Comparison of ENCODE assay signal across 23 cellular contexts in the genomic region with DNA sequence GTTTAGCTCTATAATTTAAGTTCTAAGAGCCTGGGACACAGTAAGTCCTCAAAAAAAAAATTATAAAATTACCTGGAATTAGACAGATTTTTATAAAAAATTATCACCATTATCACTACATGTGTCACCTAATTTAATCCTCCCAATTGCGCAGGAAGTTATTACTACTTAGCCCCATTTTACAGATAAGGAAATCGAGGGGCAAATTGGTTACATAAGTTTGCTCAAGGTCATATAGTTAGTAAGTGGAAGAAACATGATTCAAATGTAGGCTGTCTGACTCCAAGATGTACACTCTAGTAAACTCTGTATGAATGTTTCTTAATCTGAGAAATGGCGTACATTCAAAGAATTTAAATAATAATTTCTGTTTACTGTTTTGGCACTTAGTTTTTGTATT. TPM values are rescaled to one million over a fixed set of nuclear protein-coding genes. Genes with fewer than 3 reads are reported as not detected.
DNase-seq lines count a peak whose midpoint lies in the region; ATAC-seq and TF ChIP-seq lines count a peak whose summit lies in the region.
"Had no signal": no experiment of that assay in that cellular context is flagged by ENCODE, and none has a peak within 500 bp of the region (broad histone marks: within the 10 kb centered on the region; RNA-seq: fewer than 3 reads in every experiment).

No MANE protein-coding gene starts in this region.

- peaks cover 57 to 65% (median 64%) of the 10 kb centered on the region in 11 experiments for H3K36me3 ChIP-seq in BLaER1 treated with 17β-estradiol and CSF1 and Interleukin-3, amounts not matched to agents 10 nM and 100 nM
- peaks cover 60% of the 10 kb centered on the region for H3K36me3 ChIP-seq in DND-41 (ENCODE audit: insufficient read depth, low read length)

- H3K27me3 Mint-ChIP-seq in activated T-helper 17 cell treated with anti-CD3 and anti-CD28 coated beads, Interleukin-2, amount 50 U/mL, for 72 hours = peaks cover 12% of the 10 kb centered on the region
- peaks cover 18% of the 10 kb centered on the region for H3K27me3 Mint-ChIP-seq in osteocyte (ENCODE audit: unreplicated experiment)

- peaks cover 0 to 16% (median under 1%) of the 10 kb centered on the region in 11 experiments; a peak in 6 of 22 replicates for H3K9me3 ChIP-seq in BLaER1 treated with 17β-estradiol and CSF1 and Interleukin-3, amounts not matched to agents 10 nM and 100 nM (replicated peaks in 1 of 11)
- no peaks in the 10 kb centered on the region for H3K9me3 ChIP-seq in DND-41 (ENCODE audit: insufficient read depth, low read length, severe bottlenecking)
- H3K9me3 ChIP-seq: MG63, SK-N-SH had no signal

- H4K20me1 ChIP-seq in BLaER1 treated with 17β-estradiol and CSF1 and Interleukin-3, amounts not matched to agents 10 nM and 100 nM = peaks cover 25 to 75% (median 66%) of the 10 kb centered on the region in 11 experiments; a peak in 19 of 22 replicates
- H4K20me1 ChIP-seq in DND-41 (ENCODE audit: insufficient read depth, low read length) = peaks cover 38% of the 10 kb centered on the region; the same call in 1 of the 2 replicates

- H3K27me3 ChIP-seq in BLaER1 treated with 17β-estradiol and CSF1 and Interleukin-3, amounts not matched to agents 10 nM and 100 nM = peaks cover 19 to 22% (median 21%) of the 10 kb centered on the region in 11 experiments
- H3K27me3 ChIP-seq in DND-41 (ENCODE audit: insufficient read depth, low read length, poor library complexity) = no peaks in the 10 kb centered on the region

- no peak overlapping the region for H3K9ac ChIP-seq in BLaER1 treated with 17β-estradiol and CSF1 and Interleukin-3, amounts not matched to agents 10 nM and 100 nM
- peak overlapping the region; percentile 89; the same call in 1 of the 2 replicates for H3K9ac ChIP-seq in DND-41 (ENCODE audit: low read depth, low read length)
- H3K9ac ChIP-seq: GM23248, SK-N-SH had no signal

- H3K4me1 Mint-ChIP-seq in activated T-helper 17 cell treated with anti-CD3 and anti-CD28 coated beads, Interleukin-2, amount 50 U/mL, for 72 hours = peaks cover 45% of the 10 kb centered on the region
- H3K4me1 Mint-ChIP-seq in osteocyte (ENCODE audit: unreplicated experiment) = peaks cover 29% of the 10 kb centered on the region

- H3K27ac ChIP-seq in BLaER1 treated with 17β-estradiol and CSF1 and Interleukin-3, amounts not matched to agents 10 nM and 100 nM = no peak overlapping the region
- no peak overlapping the region for H3K27ac ChIP-seq in DND-41 (ENCODE audit: low read length)
- H3K27ac ChIP-seq: C4-2B, GM23248 had no signal

- DNase-seq in DND-41 (no peak), NB4 (ENCODE audit: low read depth) (no peak), NCI-H774 (lab: John Stamatoyannopoulos, UW) (no peak), GDM1 (lab: John Stamatoyannopoulos, UW) (no peak), osteocyte (ENCODE audit: extremely low spot score, unreplicated experiment) (no peak)
- DNase-seq: DMS153, GM23248, H9, MG63, NCI-H1048, NCI-H1417, NCI-H1694, NCI-H2029 treated with DMSO at 0.1 percent for 48 hours, NCI-H446 treated with DMSO at 0.1 percent for 48 hours, NCI-H526, SK-N-SH, T-helper 2 cell had no signal

- TF ChIP-seq CTCF in DND-41 (IDR thresholded peaks at IDR 0.05; ENCODE audit: borderline replicate concordance, extremely low read depth, low read length, poor library complexity, severe bottlenecking) = no peak
- TF ChIP-seq CTCF in NB4 (IDR thresholded peaks at IDR 0.05; ENCODE audit: low read depth, low read length) = no peak
- TF ChIP-seq CTCF in osteocyte (IDR thresholded peaks at IDR 0.05) = no peak

- peaks cover 33 to 54% (median 46%) of the 10 kb centered on the region in 10 experiments for H3K4me1 ChIP-seq in BLaER1 treated with 17β-estradiol and CSF1 and Interleukin-3, amounts not matched to agents 10 nM and 100 nM
- H3K4me1 ChIP-seq in DND-41 (ENCODE audit: insufficient read depth, low read length) = peaks cover 57% of the 10 kb centered on the region

- peaks cover 80% of the 10 kb centered on the region for H3K36me3 Mint-ChIP-seq in activated T-helper 17 cell treated with anti-CD3 and anti-CD28 coated beads, Interleukin-2, amount 50 U/mL, for 72 hours (ENCODE audit: low read depth)
- peaks cover 40% of the 10 kb centered on the region for H3K36me3 Mint-ChIP-seq in osteocyte (ENCODE audit: unreplicated experiment)

- H2AFZ ChIP-seq in DND-41 (ENCODE audit: low read depth, low read length) = no peak overlapping the region
- H2AFZ ChIP-seq: GM23248 had no signal

- H3K4me3 ChIP-seq in BLaER1 treated with 17β-estradiol and CSF1 and Interleukin-3, amounts not matched to agents 10 nM and 100 nM = no peak overlapping the region
- H3K4me3 ChIP-seq in DND-41 (ENCODE audit: low read depth in 1 of 2, low read length in 2 of 2) (no peak overlapping the region), NB4 (ENCODE audit: low read depth, low read length) (peak overlapping the region; percentile 98)
- H3K4me3 ChIP-seq: GM23248, MG63 had no signal

- H3K4me3 Mint-ChIP-seq in activated T-helper 17 cell treated with anti-CD3 and anti-CD28 coated beads, Interleukin-2, amount 50 U/mL, for 72 hours = peak overlapping the region; percentile 96
- no peak overlapping the region for H3K4me3 Mint-ChIP-seq in osteocyte (ENCODE audit: unreplicated experiment)

- no peak for TF ChIP-seq POLR2A in NB4 (IDR thresholded peaks at IDR 0.05; ENCODE audit: extremely low read depth, insufficient read length)

- H3K9me3 Mint-ChIP-seq in activated T-helper 17 cell treated with anti-CD3 and anti-CD28 coated beads, Interleukin-2, amount 50 U/mL, for 72 hours = peaks cover 3% of the 10 kb centered on the region
- no peaks in the 10 kb centered on the region for H3K9me3 Mint-ChIP-seq in osteocyte (ENCODE audit: unreplicated experiment)
- H3K9me3 Mint-ChIP-seq: H9 had no signal

- H3K79me2 ChIP-seq in DND-41 (ENCODE audit: insufficient read depth, low read length) = peaks cover 71% of the 10 kb centered on the region

- peak overlapping the region in 8 of 11 experiments; percentile 85 to 97 (median 91); a peak in 13 of 22 replicates for H3K4me2 ChIP-seq in BLaER1 treated with 17β-estradiol and CSF1 and Interleukin-3, amounts not matched to agents 10 nM and 100 nM
- peak overlapping the region; percentile 91 for H3K4me2 ChIP-seq in DND-41 (ENCODE audit: insufficient read depth, low read length)
- H3K4me2 ChIP-seq: SK-N-SH had no signal

- H3K27ac Mint-ChIP-seq in activated T-helper 17 cell treated with anti-CD3 and anti-CD28 coated beads, Interleukin-2, amount 50 U/mL, for 72 hours = no peak overlapping the region
- H3K27ac Mint-ChIP-seq in osteocyte (ENCODE audit: unreplicated experiment) = no peak overlapping the region
- H3K27ac Mint-ChIP-seq: H9 had no signal

- ATAC-seq in DND-41 (ENCODE audit: insufficient read depth, low read depth) (no peak), GM21515 (IDR thresholded peaks at IDR 0.05; ENCODE audit: unreplicated experiment) (no peak)
- ATAC-seq in activated T-helper 17 cell treated with anti-CD3 and anti-CD28 coated beads, Interleukin-2, amount 50 U/mL, for 72 hours (replicated peaks) = no peak

RNA-seq across cellular contexts. Expression of a gene that starts 2.6 kb away (rescaled TPM):
- 10 to 100 TPM; 65.5 to 96.5 TPM for total RNA-seq in activated T-helper 17 cell treated with anti-CD3 and anti-CD28 coated beads, Interleukin-2, amount 50 U/mL, for 72 hours
- total RNA-seq in osteocyte = 39.6 and 42.8 TPM in 2 replicates

RNA-seq across cellular contexts. Expression of a gene that starts 14.1 kb away (rescaled TPM):
- total RNA-seq in activated T-helper 17 cell treated with anti-CD3 and anti-CD28 coated beads, Interleukin-2, amount 50 U/mL, for 72 hours = under 1 TPM; 0.11 TPM
- total RNA-seq in osteocyte = not detected in 2 replicates
- total RNA-seq: A673, GM23248, LHCN-M2 had no signal
